In the genomic region with DNA sequence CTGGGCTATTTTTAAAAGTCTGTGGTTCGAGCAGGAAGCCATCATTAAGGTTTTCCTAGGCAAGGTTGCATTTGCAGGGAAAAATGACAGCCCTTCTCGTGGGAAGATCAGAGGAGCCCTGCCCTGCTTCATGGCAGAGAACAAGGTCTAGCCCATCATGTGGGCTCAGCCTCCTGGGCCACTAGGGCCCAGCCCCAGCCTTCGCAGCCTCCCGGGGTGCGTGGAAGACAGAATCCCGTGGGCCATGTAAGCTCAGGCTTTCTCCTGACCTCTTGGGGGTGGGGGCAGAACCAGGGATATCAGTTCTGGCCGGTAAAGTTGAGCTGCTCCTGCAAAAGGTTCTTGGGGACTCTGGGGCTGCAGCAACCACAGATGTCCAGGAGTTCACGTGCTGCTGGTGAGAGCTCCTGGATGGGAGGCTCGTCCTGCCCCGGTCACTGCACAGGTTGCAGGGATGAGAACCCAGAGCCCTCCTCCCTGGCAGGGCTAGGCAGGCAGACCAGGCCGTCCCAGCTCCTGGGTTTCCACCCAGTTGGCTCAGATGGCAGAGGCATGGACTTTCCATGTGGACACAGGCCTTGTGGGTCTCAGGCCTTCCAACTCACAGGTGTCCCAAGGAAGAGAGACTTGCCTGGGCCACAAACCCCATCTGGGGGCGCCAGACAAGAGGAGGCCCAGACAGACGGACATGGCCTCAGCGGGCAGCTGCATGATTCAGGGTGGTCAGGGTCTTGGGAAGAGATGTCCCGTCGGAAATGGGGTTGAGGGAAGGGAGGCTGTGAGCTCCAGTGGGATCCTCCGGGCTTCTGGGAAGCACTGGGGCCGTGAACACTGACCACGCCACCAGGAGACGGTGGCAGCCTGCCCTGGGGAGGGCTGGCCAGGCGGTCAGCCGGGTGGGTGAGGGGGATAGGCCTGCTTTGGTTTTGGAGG, we compare ENCODE assay signal across 17 cellular contexts.
DNase-seq lines count a peak whose midpoint lies in the region; ATAC-seq, FAIRE-seq and TF ChIP-seq lines count a peak whose summit lies in the region.
"Had no signal": no experiment of that assay in that cellular context is flagged by ENCODE, and none has a peak within 500 bp of the region (broad histone marks: within the 10 kb centered on the region; RNA-seq: fewer than 3 reads in every experiment).

No MANE protein-coding gene starts in this region.

- H3K79me2 ChIP-seq in GM23248 (ENCODE audit: insufficient read depth), result peaks cover 42% of the 10 kb centered on the region; the same call in 1 of the 2 replicates
- peaks cover 5% of the 10 kb centered on the region; the same call in 2 of the 3 replicates for H3K79me2 ChIP-seq in K562 (ENCODE audit: control insufficient read depth, insufficient read depth, low read length)
- no peaks in the 10 kb centered on the region for H3K79me2 ChIP-seq in smooth muscle cell (ENCODE audit: low read depth)
- H3K79me2 ChIP-seq: hepatocyte had no signal

- H3F3A ChIP-seq in GM23248 (ENCODE audit: insufficient read depth), result peaks cover 57% of the 10 kb centered on the region
- H3F3A ChIP-seq in smooth muscle cell (ENCODE audit: low read depth), result peaks cover 11% of the 10 kb centered on the region

- in situ Hi-C loops in GM23248 (cut with MboI), result no loop called here
- in situ Hi-C loops in K562 (cut with MboI), result no loop called here

- peak overlapping the region; percentile 69 for H3K9ac ChIP-seq in GM23248
- peak overlapping the region; percentile 31 to 87 for H3K9ac ChIP-seq in K562 (ENCODE audit: insufficient read depth in 1 of 2, low read depth in 2 of 2, low read length in 2 of 2)
- no peak overlapping the region for H3K9ac ChIP-seq in smooth muscle cell (ENCODE audit: low read depth)

- no peak for FAIRE-seq in K562 (lab: Jason Lieb, UNC)
- FAIRE-seq: endometrium had no signal

- peaks cover 1% of the 10 kb centered on the region for H3K36me3 Mint-ChIP-seq in activated CD4-positive, alpha-beta T cell treated with anti-CD3 and anti-CD28 coated beads, Interleukin-2, amount 10 ng/mL, durations not matched to agents 24 days and 14 days (ENCODE audit: low read depth)

- TF ChIP-seq RAD21 in K562 (CRISPR knock-in tag; conservative IDR thresholded peaks at IDR 0.05 in 1 of 2, IDR thresholded peaks at IDR 0.05 in 1 of 2), result no peak

- no peak overlapping the region for H3K27ac Mint-ChIP-seq in activated CD4-positive, alpha-beta T cell treated with anti-CD3 and anti-CD28 coated beads, Interleukin-2, amount 10 ng/mL, durations not matched to agents 24 days and 14 days
- H3K27ac Mint-ChIP-seq: activated CD8-positive, alpha-beta T cell treated with anti-CD3 and anti-CD28 coated beads, Interleukin-2, amount 10 ng/mL, durations not matched to agents 7 days and 5 days; activated T-helper 2 cell treated with anti-CD3 and anti-CD28 coated beads, Interferon-gamma antibody, Interleukin-2, Interleukin-4, amounts not matched to agents 10 μg/mL and 5 μg/mL and 100 μg/mL, durations not matched to agents 14 hours and 24 hours and 36 hours had no signal

- H2AFZ ChIP-seq in GM23248 (no peak overlapping the region), K562 (ENCODE audit: low read depth, low read length) (0 out of 2 replicates have a peak overlapping the region, but pooled peaks have one; percentile 45), smooth muscle cell (ENCODE audit: low read depth) (no peak overlapping the region)
- H2AFZ ChIP-seq: hepatocyte had no signal

- H3K9me1 ChIP-seq in K562 (ENCODE audit: control insufficient read depth, insufficient read depth, low read length), result peaks cover 4% of the 10 kb centered on the region

- 62 to 65% methylated on average over 18 to 20 of the region's 22 CpGs for WGBS in GM23248 (ENCODE audit: low coverage in 1 of 2, low lambda C conversion rate in 2 of 2, missing lambda C conversion rate in 2 of 2), 2 experiments
- WGBS in K562 (ENCODE audit: insufficient coverage, low coverage, missing lambda C conversion rate), result 38% methylated on average over 10 of the region's 22 CpGs
- 79% methylated on average over 22 of the region's 22 CpGs for WGBS in smooth muscle cell (ENCODE audit: low lambda C conversion rate)

- CTCF ChIA-PET in K562 (lab: Yijun Ruan, JAX; ENCODE audit: low intra/inter-chr PET ratio), result no interaction called here

- BruUV-seq in K562 (replicated peaks; lab: Mats Ljungman, UMichigan), result no TSS peak

- H3K4me2 ChIP-seq in GM23248 (ENCODE audit: unreplicated experiment) (peak overlapping the region; percentile 18), K562 (ENCODE audit: insufficient read depth, low read length) (peak overlapping the region; percentile 55), smooth muscle cell (peak overlapping the region; percentile 74)
- H3K4me2 ChIP-seq: hepatocyte had no signal

- no peak for TF ChIP-seq CTCF in K562 (IDR thresholded peaks at IDR 0.05 in 2 of 3, conservative IDR thresholded peaks at IDR 0.05 in 1 of 3; ENCODE audit: insufficient read depth in 2 of 3, low read depth in 1 of 3, low read length in 3 of 3)
- no peak for TF ChIP-seq CTCF in left lung (IDR thresholded peaks at IDR 0.05)
- TF ChIP-seq CTCF in smooth muscle cell (IDR thresholded peaks at IDR 0.05; ENCODE audit: borderline replicate concordance, insufficient read depth, poor library complexity, severe bottlenecking), result no peak

- H3K27ac ChIP-seq in GM23248 (peak overlapping the region; percentile 81), K562 (ENCODE audit: extremely low read depth, low read depth, low read length) (peak overlapping the region; percentile 70), left lung (peak overlapping the region; percentile 41 to 59), smooth muscle cell (ENCODE audit: low read depth) (peak overlapping the region; percentile 78)
- H3K27ac ChIP-seq: hepatocyte, neutrophil had no signal

- H3K27me3 ChIP-seq in GM23248 (replicated peaks; ENCODE audit: insufficient read depth), result no peaks in the 10 kb centered on the region
- no peaks in the 10 kb centered on the region for H3K27me3 ChIP-seq in K562 (ENCODE audit: control insufficient read depth in 2 of 2, insufficient read depth in 2 of 2, low read length in 2 of 2)
- H3K27me3 ChIP-seq in left lung, result no peaks in the 10 kb centered on the region
- H3K27me3 ChIP-seq in smooth muscle cell (ENCODE audit: low read depth), result no peaks in the 10 kb centered on the region
- H3K27me3 ChIP-seq: hepatocyte, neutrophil, thyroid gland had no signal

- H3K9me3 ChIP-seq in GM23248 (ENCODE audit: low read depth), result no peaks in the 10 kb centered on the region
- H3K9me3 ChIP-seq in K562 (replicated peaks; ENCODE audit: control insufficient read depth, insufficient read depth, low read depth, low read length), result no peaks in the 10 kb centered on the region
- no peaks in the 10 kb centered on the region for H3K9me3 ChIP-seq in left lung
- H3K9me3 ChIP-seq in smooth muscle cell (replicated peaks; ENCODE audit: low read depth), result no peaks in the 10 kb centered on the region
- H3K9me3 ChIP-seq: neutrophil, thyroid gland had no signal

- DNase-seq in GM23248 (no peak), K562 (ENCODE audit: extremely low read depth in 1 of 4, low spot score in 3 of 4) (peak; percentile 14 to 37 (median 20)), left lung (peak in 1 of 2 donors; percentile 51), smooth muscle cell (lab: John Stamatoyannopoulos, UW; ENCODE audit: unreplicated experiment) (no peak), NCI-H128 (lab: John Stamatoyannopoulos, UW; ENCODE audit: unreplicated experiment) (no peak), HK-2 (ENCODE audit: unreplicated experiment) (no peak)
- DNase-seq in activated CD4-positive, alpha-beta T cell treated with anti-CD3 and anti-CD28 coated beads, Interleukin-2, amount 10 ng/mL, durations not matched to agents 24 days and 14 days, result no peak
- DNase-seq: activated CD8-positive, alpha-beta T cell treated with anti-CD3 and anti-CD28 coated beads, Interleukin-2, amount 10 ng/mL, durations not matched to agents 7 days and 5 days; DMS153; SHP77; stimulated activated CD4-positive, alpha-beta T cell treated with anti-CD3 and anti-CD28 coated beads, Interleukin-12 subunit alpha, Interleukin-12 subunit beta, amount 100 ng/mL, for 4 hours had no signal

- intact Hi-C loops in K562 (cut with micrococcal nuclease), result loop anchor here (5.0 kb wide), 1 partner anchor 48 kb away; no protein-coding TSS in a partner anchor
- intact Hi-C loops in left lung (cut with DNase I), result no loop called here
- intact Hi-C loops in activated CD4-positive, alpha-beta T cell treated with anti-CD3 and anti-CD28 coated beads, Interleukin-2, amount 10 ng/mL, durations not matched to agents 24 days and 14 days (cut with micrococcal nuclease), result no loop called here

- H4K20me1 ChIP-seq in GM23248 (ENCODE audit: insufficient read depth) (no peaks in the 10 kb centered on the region), K562 (replicated peaks; ENCODE audit: control insufficient read depth, insufficient read depth, low read length) (no peaks in the 10 kb centered on the region), smooth muscle cell (ENCODE audit: low read depth) (peaks cover 3% of the 10 kb centered on the region)

- TF ChIP-seq EP300 in K562 (IDR thresholded peaks at IDR 0.05; ENCODE audit: low read length), result no peak

- H3K36me3 ChIP-seq in GM23248 (ENCODE audit: low read depth) (peaks cover 30% of the 10 kb centered on the region; the same call in 1 of the 2 replicates), K562 (ENCODE audit: control insufficient read depth, insufficient read depth, low read length) (peaks cover 39% of the 10 kb centered on the region; the same call in 2 of the 3 replicates), left lung (peaks cover 0 to 58% of the 10 kb centered on the region in 2 donors), smooth muscle cell (ENCODE audit: low read depth) (peaks cover 7% of the 10 kb centered on the region)
- H3K36me3 ChIP-seq: neutrophil had no signal

- no peak for TF ChIP-seq POLR2A in K562 (conservative IDR thresholded peaks at IDR 0.05)

- ATAC-seq in K562, result peak; percentile 14; the same call in 2 of the 3 replicates
- ATAC-seq in left lung, result no peak
- ATAC-seq in GM21723 (IDR thresholded peaks at IDR 0.05; ENCODE audit: unreplicated experiment), result no peak
- ATAC-seq: activated CD8-positive, alpha-beta T cell treated with anti-CD3 and anti-CD28 coated beads, Interleukin-2, amount 10 ng/mL, durations not matched to agents 7 days and 5 days had no signal

- no peaks in the 10 kb centered on the region for H3K27me3 Mint-ChIP-seq in activated CD4-positive, alpha-beta T cell treated with anti-CD3 and anti-CD28 coated beads, Interleukin-2, amount 10 ng/mL, durations not matched to agents 24 days and 14 days

- H3K9me2 ChIP-seq in GM23248 (ENCODE audit: insufficient read depth), result no peaks in the 10 kb centered on the region

- H3K4me1 Mint-ChIP-seq in activated CD4-positive, alpha-beta T cell treated with anti-CD3 and anti-CD28 coated beads, Interleukin-2, amount 10 ng/mL, durations not matched to agents 24 days and 14 days, result no peaks in the 10 kb centered on the region

- peaks cover 53% of the 10 kb centered on the region for H3K4me1 ChIP-seq in GM23248 (ENCODE audit: insufficient read depth)
- H3K4me1 ChIP-seq in K562 (replicated peaks in 1 of 2; ENCODE audit: control insufficient read depth in 2 of 2, insufficient read depth in 2 of 2, low read length in 2 of 2), result peaks cover 53 to 76% of the 10 kb centered on the region in 2 experiments
- H3K4me1 ChIP-seq in left lung, result peaks cover 11 to 21% of the 10 kb centered on the region in 2 donors
- peaks cover 11% of the 10 kb centered on the region for H3K4me1 ChIP-seq in smooth muscle cell (ENCODE audit: low read depth)

- POLR2A ChIA-PET in K562 (lab: Yijun Ruan, JAX), result interaction anchor here (0.5 to 0.6 kb wide), 3 partner anchors 8 to 231 kb away, joined by 3 to 4 read pairs (median 3); no protein-coding TSS in a partner anchor

- H3K9me3 Mint-ChIP-seq in activated CD4-positive, alpha-beta T cell treated with anti-CD3 and anti-CD28 coated beads, Interleukin-2, amount 10 ng/mL, durations not matched to agents 24 days and 14 days, result no peaks in the 10 kb centered on the region
- H3K9me3 Mint-ChIP-seq: activated T-helper 2 cell treated with anti-CD3 and anti-CD28 coated beads, Interferon-gamma antibody, Interleukin-2, Interleukin-4, amounts not matched to agents 10 μg/mL and 5 μg/mL and 100 μg/mL, durations not matched to agents 14 hours and 24 hours and 36 hours had no signal

- H3K4me3 Mint-ChIP-seq in activated CD4-positive, alpha-beta T cell treated with anti-CD3 and anti-CD28 coated beads, Interleukin-2, amount 10 ng/mL, durations not matched to agents 24 days and 14 days, result no peak overlapping the region
- H3K4me3 Mint-ChIP-seq: activated CD8-positive, alpha-beta T cell treated with anti-CD3 and anti-CD28 coated beads, Interleukin-2, amount 10 ng/mL, durations not matched to agents 7 days and 5 days had no signal

- H3K4me3 ChIP-seq in GM23248 (no peak overlapping the region), K562 (peak overlapping the region; percentile 13; the same call in 1 of the 2 replicates), left lung (no peak overlapping the region), smooth muscle cell (no peak overlapping the region)
- H3K4me3 ChIP-seq: hepatocyte, thyroid gland had no signal

Comparison
In these comparisons a context has a peak if more than half of its experiments do, and no peak if none do; other contexts are left out.
1. DNase-seq: peak in K562 (4 of 4); none in GM23248 (single experiment), smooth muscle cell (single experiment), NCI-H128 (single experiment), HK-2 (single experiment) and activated CD4-positive, alpha-beta T cell treated with anti-CD3 and anti-CD28 coated beads, Interleukin-2, amount 10 ng/mL, durations not matched to agents 24 days and 14 days (single experiment).
2. H3K4me2 ChIP-seq: peak in every context shown above with its lines; median percentile 74 in smooth muscle cell; 55 in K562; 18 in GM23248.
3. Peak in every context shown above with its lines, with median percentiles within 50 percentile points of each other: H3K27ac ChIP-seq.